ENCODE assay signal across 10 cellular contexts in genomic region chr7:15687645-15688025, GRCh38. TPM values are rescaled to one million over a fixed set of nuclear protein-coding genes. Genes with fewer than 3 reads are reported as not detected.
DNase-seq lines count a peak whose midpoint lies in the region; ATAC-seq and TF ChIP-seq lines count a peak whose summit lies in the region.
"Had no signal": no experiment of that assay in that cellular context is flagged by ENCODE, and none has a peak within 500 bp of the region (broad histone marks: within the 10 kb centered on the region; RNA-seq: fewer than 3 reads in every experiment).

No MANE protein-coding gene starts in this region.

- ATAC-seq in WTC11: peak; percentile 14; the same call in 1 of the 2 replicates
- ATAC-seq in HG03432 (IDR thresholded peaks at IDR 0.05; ENCODE audit: unreplicated experiment): no peak

- H3K27ac Mint-ChIP-seq in WTC11: no peak overlapping the region

- H3K36me3 Mint-ChIP-seq in WTC11: no peaks in the 10 kb centered on the region

- H3K4me3 ChIP-seq in iPS-15b (ENCODE audit: low read depth, low read length) (peak overlapping the region; percentile 79), BE2C (ENCODE audit: low read depth, low read length) (no peak overlapping the region)
- H3K4me3 ChIP-seq: BLaER1 had no signal

- no peaks in the 10 kb centered on the region for H3K9me3 Mint-ChIP-seq in WTC11

- peaks cover 53% of the 10 kb centered on the region for H3K27me3 Mint-ChIP-seq in WTC11 (ENCODE audit: low read depth)

- TF ChIP-seq CTCF in WTC11 (IDR thresholded peaks at IDR 0.05) (no peak), BE2C (IDR thresholded peaks at IDR 0.05; ENCODE audit: low read depth, low read length) (no peak)

- CTCF ChIA-PET in WTC11 (lab: Charles Lee): interaction anchor here (0.9 to 3.1 kb wide), 3 partner anchors 9 to 36 kb away, joined by 3 to 21 read pairs (median 3); no protein-coding TSS in a partner anchor

- peak; percentile 20 for DNase-seq in D341Med (ENCODE audit: low spot score)
- peak; percentile 26 for DNase-seq in WTC11 (ENCODE audit: low spot score)
- peak; percentile 74 for DNase-seq in retina
- DNase-seq in stimulated activated naive CD4-positive, alpha-beta T cell treated with Interleukin-2 at 50 U/mL for 16 hours (lab: John Stamatoyannopoulos, UW): no peak
- no peak for DNase-seq in BE2C
- no peak for DNase-seq in stimulated activated CD4-positive, alpha-beta T cell treated with anti-CD3 and anti-CD28 coated beads, Interleukin-4, amount 100 ng/mL, for 4 hours
- DNase-seq: cerebellar nuclear complex had no signal

- POLR2A ChIA-PET in WTC11 (lab: Charles Lee): interaction anchor here (0.6 to 0.7 kb wide), 2 partner anchors 72 to 147 kb away, joined by 3 to 4 read pairs; no protein-coding TSS in a partner anchor

- no peak overlapping the region for H3K9ac ChIP-seq in iPS-15b (ENCODE audit: low read depth, low read length)
- H3K9ac ChIP-seq: BLaER1 had no signal

- no peaks in the 10 kb centered on the region for H3K9me3 ChIP-seq in iPS-15b (ENCODE audit: control insufficient read depth, insufficient read depth, low read length)
- no peaks in the 10 kb centered on the region for H3K9me3 ChIP-seq in BE2C

- H3K4me1 ChIP-seq in iPS-15b (ENCODE audit: control insufficient read depth, insufficient read depth, low read length) (peaks cover 13% of the 10 kb centered on the region), BE2C (no peaks in the 10 kb centered on the region)
- H3K4me1 ChIP-seq: BLaER1 had no signal

- peaks cover 45% of the 10 kb centered on the region for H3K4me1 Mint-ChIP-seq in WTC11

- H3K27me3 ChIP-seq in iPS-15b (ENCODE audit: control insufficient read depth, insufficient read depth, low read length) (peaks cover 69% of the 10 kb centered on the region), BE2C (peaks cover 76% of the 10 kb centered on the region)
- H3K27me3 ChIP-seq: BLaER1 had no signal

- H3K36me3 ChIP-seq in iPS-15b (ENCODE audit: control insufficient read depth, insufficient read depth, low read length): no peaks in the 10 kb centered on the region
- H3K36me3 ChIP-seq in BE2C: no peaks in the 10 kb centered on the region
- H3K36me3 ChIP-seq: BLaER1 had no signal

- H3K4me3 Mint-ChIP-seq in WTC11: peak overlapping the region; percentile 81

TF ChIP-seq in WTC11, 78 proteins besides CTCF, POLR2A, EP300 and RAD21:
- TF ChIP-seq RELA (CRISPR knock-in tag; IDR thresholded peaks at IDR 0.05; ENCODE audit: borderline replicate concordance): no peak
- no peak for TF ChIP-seq EMX1 (CRISPR knock-in tag; IDR thresholded peaks at IDR 0.05)
- no peak for TF ChIP-seq HMGA2 (CRISPR knock-in tag; IDR thresholded peaks at IDR 0.05)
- no peak for TF ChIP-seq CREM (CRISPR knock-in tag; IDR thresholded peaks at IDR 0.05)
- no peak for TF ChIP-seq NFYB (CRISPR knock-in tag; conservative IDR thresholded peaks at IDR 0.05; ENCODE audit: low read depth)
- no peak for TF ChIP-seq TCF7 (CRISPR knock-in tag; IDR thresholded peaks at IDR 0.05; ENCODE audit: low read depth)

RNA-seq across cellular contexts. Expression of gene MEOX2, which starts 1.2 kb away (rescaled TPM):
- 0.07 to 0.16 TPM (median 0.14 TPM) in 3 replicates for total RNA-seq in WTC11 (2021)
- polyA plus RNA-seq in BE2C (2012; ENCODE audit: insufficient read depth, insufficient read length, low read depth): 0.17 TPM

Comparison
In these comparisons a context has a peak if more than half of its experiments do, and no peak if none do; other contexts are left out.
1. DNase-seq: peak in D341Med (single experiment), WTC11 (single experiment) and retina (single experiment); none in stimulated activated naive CD4-positive, alpha-beta T cell treated with Interleukin-2 at 50 U/mL for 16 hours (single experiment), BE2C (single experiment) and stimulated activated CD4-positive, alpha-beta T cell treated with anti-CD3 and anti-CD28 coated beads, Interleukin-4, amount 100 ng/mL, for 4 hours (0 of 2).